12 cellular contexts compared by ENCODE assay signal in the genomic region with DNA sequence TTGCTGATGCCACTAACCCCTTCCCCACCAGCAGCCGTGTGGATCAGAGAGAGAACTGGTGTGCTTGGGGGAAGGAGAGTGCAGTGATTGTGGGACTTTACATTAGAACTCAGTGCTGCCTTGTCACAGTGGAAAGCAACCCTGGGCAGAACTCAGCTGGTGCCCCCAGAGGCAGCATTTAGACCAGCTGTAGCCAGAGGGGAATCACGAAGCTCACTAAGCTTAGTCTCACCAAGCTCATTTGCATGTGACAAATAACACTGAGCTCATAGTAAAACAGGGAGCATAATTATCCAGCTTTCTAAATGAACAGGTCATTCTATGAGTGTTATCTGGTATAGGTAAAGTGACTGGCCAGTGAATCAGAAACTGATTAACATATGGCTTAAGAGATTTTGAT. TPM values are rescaled to one million over a fixed set of nuclear protein-coding genes. Genes with fewer than 3 reads are reported as not detected.
DNase-seq lines count a peak whose midpoint lies in the region; ATAC-seq and TF ChIP-seq lines count a peak whose summit lies in the region.
"Had no signal": no experiment of that assay in that cellular context is flagged by ENCODE, and none has a peak within 500 bp of the region (broad histone marks: within the 10 kb centered on the region; RNA-seq: fewer than 3 reads in every experiment).

No MANE protein-coding gene starts in this region.

- TF ChIP-seq POLR2A in stomach (IDR thresholded peaks at IDR 0.05): no peak

- H3K4me3 ChIP-seq in OCI-LY7 (ENCODE audit: low read depth, low read length, poor library complexity, severe bottlenecking): no peak overlapping the region
- H3K4me3 ChIP-seq in stomach: no peak overlapping the region

- WGBS in stomach, 5 donors: 35 to 44% (median 41%) methylated on average over 2 of the region's 2 CpGs

- H3K36me3 ChIP-seq in OCI-LY7 (ENCODE audit: insufficient read depth, low read length): no peaks in the 10 kb centered on the region
- no peaks in the 10 kb centered on the region for H3K36me3 ChIP-seq in stomach

- no peak overlapping the region for H3K4me3 Mint-ChIP-seq in stimulated activated naive CD8-positive, alpha-beta T cell treated with anti-CD3 and anti-CD28 coated beads, Interleukin-15, amount 100 ng/mL, for 72 hours

- H3K9me3 ChIP-seq in OCI-LY7 (ENCODE audit: low read length): no peaks in the 10 kb centered on the region
- peaks cover 0 to 6% (median 0%) of the 10 kb centered on the region in 4 donors for H3K9me3 ChIP-seq in stomach

- no peaks in the 10 kb centered on the region for H4K20me1 ChIP-seq in OCI-LY7 (ENCODE audit: insufficient read depth, low read length)

- TF ChIP-seq CTCF in OCI-LY7 (conservative IDR thresholded peaks at IDR 0.05; ENCODE audit: low read length) (peak; percentile 69), stomach (IDR thresholded peaks at IDR 0.05) (no peak)

- peak overlapping the region; percentile 36 for H3K4me2 ChIP-seq in OCI-LY7 (ENCODE audit: low read length)

- H3K79me2 ChIP-seq in OCI-LY7 (ENCODE audit: insufficient read depth, low read depth, low read length): no peaks in the 10 kb centered on the region

- H3K4me1 ChIP-seq in OCI-LY7 (ENCODE audit: insufficient read depth, low read length, poor library complexity, severe bottlenecking) (peaks cover 13% of the 10 kb centered on the region), stomach (no peaks in the 10 kb centered on the region)

- H3K36me3 Mint-ChIP-seq in activated naive CD4-positive, alpha-beta T cell treated with anti-CD3 and anti-CD28 coated beads, Interleukin-2, amount 50 U/mL, for 72 hours: peaks cover 4 to 17% of the 10 kb centered on the region in 2 donors
- H3K36me3 Mint-ChIP-seq: brain had no signal

- H3K27me3 ChIP-seq in stomach: peaks cover 0 to 8% (median 0%) of the 10 kb centered on the region in 3 donors

- intact Hi-C loops in OCI-LY7 (cut with micrococcal nuclease; ENCODE audit: unreplicated experiment) (no loop called here), left ventricle myocardium superior (cut with micrococcal nuclease) (no loop called here), stomach (cut with DNase I; ENCODE audit: low total_unique reads) (no loop called here)

- no peaks in the 10 kb centered on the region for H3K9me2 ChIP-seq in OCI-LY7 (ENCODE audit: insufficient read depth, low read length)

- no TSS peak for BruUV-seq in OCI-LY7 (replicated peaks; lab: Mats Ljungman, UMichigan)

- POLR2A ChIA-PET in OCI-LY7 (lab: Charles Lee): interaction anchor here (0.5 to 2.6 kb wide), 9 partner anchors 8 to 565 kb away, joined by 3 to 28 read pairs (median 4); partner anchors contain the start of gene SMAP2

- H3K27ac Mint-ChIP-seq in activated naive CD4-positive, alpha-beta T cell treated with anti-CD3 and anti-CD28 coated beads, Interleukin-2, amount 50 U/mL, for 72 hours: peak overlapping the region in 1 of 2 donors; percentile 65
- H3K27ac Mint-ChIP-seq in stimulated activated naive CD8-positive, alpha-beta T cell treated with anti-CD3 and anti-CD28 coated beads, Interleukin-15, amount 100 ng/mL, for 72 hours: peak overlapping the region in 1 of 2 donors; percentile 81
- H3K27ac Mint-ChIP-seq: brain had no signal

- peaks cover 9 to 17% of the 10 kb centered on the region in 2 donors for H3K9me3 Mint-ChIP-seq in activated naive CD4-positive, alpha-beta T cell treated with anti-CD3 and anti-CD28 coated beads, Interleukin-2, amount 50 U/mL, for 72 hours
- peaks cover 6 to 11% of the 10 kb centered on the region in 2 donors for H3K9me3 Mint-ChIP-seq in stimulated activated naive CD8-positive, alpha-beta T cell treated with anti-CD3 and anti-CD28 coated beads, Interleukin-15, amount 100 ng/mL, for 72 hours

- DNase-seq in activated naive CD4-positive, alpha-beta T cell treated with anti-CD3 and anti-CD28 coated beads, Interleukin-2, amount 50 U/mL, for 72 hours (ENCODE audit: low spot score in 2 of 2): no peak
- no peak for DNase-seq in activated naive CD4-positive, alpha-beta T cell (lab: John Stamatoyannopoulos, UW)
- DNase-seq in OCI-LY7 (ENCODE audit: low spot score) (peak; percentile 73), left ventricle myocardium superior (no peak), hippocampal formation (lab: John Stamatoyannopoulos, UW) (no peak), stomach (no peak)
- DNase-seq in stimulated activated naive CD8-positive, alpha-beta T cell treated with anti-CD3 and anti-CD28 coated beads, Interleukin-15, amount 100 ng/mL, for 72 hours: peak in 1 of 2 donors; percentile 51
- DNase-seq: C1 segment of cervical spinal cord; IMR-90; stimulated activated CD4-positive, alpha-beta T cell treated with anti-CD3 and anti-CD28 coated beads, Interleukin-2, amount 100 ng/mL, for 24 hours had no signal

- ATAC-seq in activated naive CD4-positive, alpha-beta T cell treated with anti-CD3 and anti-CD28 coated beads, Interleukin-2, amount 50 U/mL, for 72 hours: peak; percentile 98
- ATAC-seq in HG02623 (IDR thresholded peaks at IDR 0.05; ENCODE audit: unreplicated experiment) (peak; percentile 92), left ventricle myocardium superior (no peak)
- ATAC-seq in stimulated activated naive CD8-positive, alpha-beta T cell treated with anti-CD3 and anti-CD28 coated beads, Interleukin-15, amount 100 ng/mL, for 72 hours: peak; percentile 99

- H3K27me3 Mint-ChIP-seq in stimulated activated naive CD8-positive, alpha-beta T cell treated with anti-CD3 and anti-CD28 coated beads, Interleukin-15, amount 100 ng/mL, for 72 hours: no peaks in the 10 kb centered on the region

- CTCF ChIA-PET in OCI-LY7 (lab: Charles Lee; ENCODE audit: unreplicated experiment): interaction anchor here (0.6 to 1.2 kb wide), 6 partner anchors 8 to 26 kb away, joined by 3 to 9 read pairs (median 3); partner anchors contain the start of gene SMAP2

- no peak for TF ChIP-seq EP300 in stomach (IDR thresholded peaks at IDR 0.05)

- no peak overlapping the region for H3K27ac ChIP-seq in OCI-LY7 (ENCODE audit: low read depth, low read length, poor library complexity, severe bottlenecking)
- no peak overlapping the region for H3K27ac ChIP-seq in stomach

- peaks cover 16% of the 10 kb centered on the region for H3K4me1 Mint-ChIP-seq in stimulated activated naive CD8-positive, alpha-beta T cell treated with anti-CD3 and anti-CD28 coated beads, Interleukin-15, amount 100 ng/mL, for 72 hours

- peak overlapping the region; percentile 56 for H2AFZ ChIP-seq in OCI-LY7 (ENCODE audit: low read length)

RNA-seq across cellular contexts. Expression of gene SMAP2, which starts 9.8 kb away (rescaled TPM):
- total RNA-seq in activated naive CD4-positive, alpha-beta T cell treated with anti-CD3 and anti-CD28 coated beads, Interleukin-2, amount 50 U/mL, for 72 hours: 100 to 1,000 TPM; 229 to 299 TPM
- 50.3 and 60.5 TPM in 2 replicates for total RNA-seq in OCI-LY7 (2014; rRNA removed; shearing (Covaris generic))
- total RNA-seq in OCI-LY7 (2022) (105 and 118 TPM in 2 replicates), left ventricle myocardium superior (15.1 TPM), stomach (10 to 100 TPM; 21.6 to 58.0 (median 35.9) TPM)
- 10 to 100 TPM; 22.4 to 50.4 (median 27.8) TPM for polyA plus RNA-seq in stomach

RNA-seq across cellular contexts. Expression of gene COL9A2, which starts 46.6 kb away (rescaled TPM):
- total RNA-seq in activated naive CD4-positive, alpha-beta T cell treated with anti-CD3 and anti-CD28 coated beads, Interleukin-2, amount 50 U/mL, for 72 hours: 1 to 10 TPM; 7.0 to 9.6 TPM
- total RNA-seq in OCI-LY7 (2014; rRNA removed; shearing (Covaris generic)): 10.6 and 12.8 TPM in 2 replicates
- total RNA-seq in OCI-LY7 (2022): 19.3 and 21.4 TPM in 2 replicates
- total RNA-seq in left ventricle myocardium superior: 0.45 TPM
- total RNA-seq in stomach: 10 to 100 TPM in 4 of 5 donors, 1 to 10 TPM in 1; 7.2 to 79.0 (median 30.3) TPM
- polyA plus RNA-seq in stomach: 10 to 100 TPM in 1 of 3 donors, 1 to 10 TPM in 2; 5.7 to 19.1 (median 7.5) TPM
